In the genomic region with DNA sequence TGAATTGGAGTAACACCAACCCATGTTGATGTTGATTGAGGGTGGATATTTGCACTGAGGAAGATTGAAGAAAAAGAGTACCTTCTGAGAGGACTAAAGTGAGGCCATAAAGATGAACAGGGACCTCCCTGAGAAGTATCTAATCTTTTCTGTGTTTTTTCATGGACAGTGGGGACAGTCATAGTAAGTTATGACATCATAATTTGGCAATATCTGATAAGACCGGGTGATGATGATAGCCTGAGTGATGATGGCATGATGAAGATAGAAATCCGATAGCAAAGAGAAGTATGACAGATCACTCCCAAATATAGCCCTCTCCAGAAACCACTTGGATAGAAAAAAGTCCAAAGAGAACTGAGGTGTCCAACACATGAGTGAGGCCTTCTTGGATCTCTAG, we compare ENCODE assay signal across 34 cellular contexts.
"Had no signal": no experiment of that assay in that cellular context is flagged by ENCODE, and none has a peak within 500 bp of the region (broad histone marks: within the 10 kb centered on the region; RNA-seq: fewer than 3 reads in every experiment).

No MANE protein-coding gene starts in this region.

- H3K27ac Mint-ChIP-seq: activated B cell treated with CpG ODN at 0.5 μM for 24 hours; activated CD8-positive, alpha-beta T cell treated with anti-CD3 and anti-CD28 coated beads for 36 hours; activated naive CD8-positive, alpha-beta T cell; activated T-helper 17 cell treated with anti-CD3 and anti-CD28 coated beads, Interleukin-2, amount 50 U/mL, for 72 hours; effector memory CD8-positive, alpha-beta T cell; T-helper 2 cell treated with Interferon-gamma antibody and Interleukin-4, amounts not matched to agents 5 μg/mL and 100 μg/mL, for 36 hours had no signal

- H3K27ac ChIP-seq: brain microvascular endothelial cell, esophagus muscularis mucosa, foreskin keratinocyte, gastrocnemius medialis, WERI-Rb-1 had no signal

- H3K27me3 ChIP-seq: brain microvascular endothelial cell, esophagus muscularis mucosa, foreskin keratinocyte, gastrocnemius medialis had no signal

- ATAC-seq: activated CD4-positive, CD25-positive, alpha-beta regulatory T cell treated with anti-CD3 and anti-CD28 coated beads, Interleukin-2, amount 50 U/mL, for 24 hours; activated CD8-positive, alpha-beta T cell treated with anti-CD3 and anti-CD28 coated beads for 36 hours; activated T-cell treated with anti-CD3 and anti-CD28 coated beads, Interleukin-2, amount 50 U/mL, for 4 hours; activated T-helper 17 cell treated with anti-CD3 and anti-CD28 coated beads, Interleukin-2, amount 50 U/mL, for 72 hours; effector memory CD8-positive, alpha-beta T cell; foreskin keratinocyte; gastrocnemius medialis; T-helper 17 cell had no signal

- H3K9me3 Mint-ChIP-seq: activated B cell treated with CpG ODN at 0.5 μM for 24 hours; activated CD8-positive, alpha-beta T cell treated with anti-CD3 and anti-CD28 coated beads for 36 hours; activated T-cell treated with anti-CD3 and anti-CD28 coated beads, Interleukin-2, amount 50 U/mL, for 4 hours; activated T-helper 17 cell treated with anti-CD3 and anti-CD28 coated beads, Interleukin-2, amount 50 U/mL, for 72 hours had no signal

- H3K9me3 ChIP-seq: esophagus muscularis mucosa, gastrocnemius medialis had no signal

- H3K4me3 Mint-ChIP-seq: activated B cell treated with CpG ODN at 0.5 μM for 24 hours; activated naive CD8-positive, alpha-beta T cell; activated T-cell treated with anti-CD3 and anti-CD28 coated beads, Interleukin-2, amount 50 U/mL, for 4 hours; activated T-helper 17 cell treated with anti-CD3 and anti-CD28 coated beads, Interleukin-2, amount 50 U/mL, for 72 hours; effector memory CD8-positive, alpha-beta T cell; T-helper 17 cell; T-helper 2 cell treated with Interferon-gamma antibody and Interleukin-4, amounts not matched to agents 5 μg/mL and 100 μg/mL, for 36 hours had no signal

- H3K4me3 ChIP-seq: esophagus muscularis mucosa, gastrocnemius medialis had no signal

- DNase-seq: activated B cell treated with CpG ODN at 0.5 μM for 24 hours; activated CD4-positive, alpha-beta T cell treated with anti-CD3 and anti-CD28 coated beads for 48 hours; activated CD4-positive, alpha-beta T cell treated with anti-CD3 and anti-CD28 coated beads, Interleukin-2, amount 50 U/mL, for 1 hour; activated CD4-positive, alpha-beta T cell treated with anti-CD3 and anti-CD28 coated beads, Interleukin-2, amount 50 U/mL, for 48 hours; activated CD8-positive, alpha-beta memory T cell treated with anti-CD3 and anti-CD28 coated beads for 24 hours; activated CD8-positive, alpha-beta T cell treated with anti-CD3 and anti-CD28 coated beads for 36 hours; activated effector memory CD4-positive, alpha-beta T cell treated with Interleukin-2 at 50 U/mL for 16 hours; activated gamma-delta T cell treated with Interleukin-2 at 50 U/mL for 16 hours; activated naive CD4-positive, alpha-beta T cell treated with anti-CD3 and anti-CD28 coated beads, Interleukin-2, amount 50 U/mL, for 16 hours; activated naive CD4-positive, alpha-beta T cell treated with Interleukin-2 at 50 U/mL for 16 hours; activated T-cell treated with anti-CD3 and anti-CD28 coated beads, Interleukin-2, amount 50 U/mL, for 4 hours; amniotic stem cell; anterior cingulate cortex; brain microvascular endothelial cell; caudate nucleus; cortex of kidney; dermis blood vessel endothelial cell; effector CD4-positive, alpha-beta T cell; effector memory CD8-positive, alpha-beta T cell; erythroblast; foreskin keratinocyte; gastrocnemius medialis; T-helper 1 cell; T-helper 17 cell; T1000; WERI-Rb-1 had no signal

- FAIRE-seq: astrocyte, bronchial epithelial cell, colon had no signal
